27 cellular contexts compared by ENCODE assay signal in genomic region chr4:70225824-70226223, GRCh38. TPM values are rescaled to one million over a fixed set of nuclear protein-coding genes. Genes with fewer than 3 reads are reported as not detected.
"Had no signal": no experiment of that assay in that cellular context is flagged by ENCODE, and none has a peak within 500 bp of the region (broad histone marks: within the 10 kb centered on the region; RNA-seq: fewer than 3 reads in every experiment).

Gene FDCSP (plus strand): TSS chr4:70226124. CDS start chr4:70231195, 5,071 bp downstream.

- H3K27ac ChIP-seq: ascending aorta, SJSA1 had no signal

- DNase-seq: activated B cell treated with CpG ODN at 0.5 μM for 24 hours; activated CD4-positive, alpha-beta memory T cell treated with anti-CD3 and anti-CD28 coated beads, Interleukin-2, amount 10 ng/mL, durations not matched to agents 7 days and 5 days; activated CD4-positive, alpha-beta T cell treated with anti-CD3 and anti-CD28 coated beads for 1 hour; activated CD4-positive, alpha-beta T cell treated with anti-CD3 and anti-CD28 coated beads for 48 hours; activated effector memory CD4-positive, alpha-beta T cell treated with anti-CD3 and anti-CD28 coated beads, Interleukin-2, amount 50 U/mL, for 16 hours; activated naive CD4-positive, alpha-beta T cell; activated naive CD4-positive, alpha-beta T cell treated with anti-CD3 and anti-CD28 coated beads, Interleukin-2, amount 50 U/mL, for 16 hours; activated naive CD8-positive, alpha-beta T cell treated with anti-CD3 and anti-CD28 coated beads for 36 hours; activated T-cell treated with anti-CD3 and anti-CD28 coated beads, Interleukin-2, amount 50 U/mL, for 1 hour; activated T-cell treated with anti-CD3 and anti-CD28 coated beads, Interleukin-2, amount 50 U/mL, for 72 hours; amygdala; Kasumi-1; KG1; MM.1S; MV-4-11; NCI-H1092; NCI-H1417 treated with DMSO at 0.1 percent for 48 hours; NCI-H1694; NCI-H1930; NCI-H2081 treated with DMSO at 0.1 percent for 48 hours; NCI-H345; NCI-H524 treated with DMSO at 0.1 percent for 48 hours; RPMI8226; SHP77 treated with DMSO at 0.1 percent for 48 hours; SK-N-SH had no signal

- H3K9ac ChIP-seq: SK-N-SH had no signal

- H3K4me1 ChIP-seq: ascending aorta, SJSA1 had no signal

- H3K4me3 ChIP-seq: ascending aorta, SJSA1 had no signal

- H3K36me3 ChIP-seq: ascending aorta, SJSA1 had no signal

- H3K4me2 ChIP-seq: SK-N-SH had no signal

- H3K27me3 ChIP-seq: ascending aorta, SJSA1 had no signal

- H3K9me3 ChIP-seq: ascending aorta, SJSA1, SK-N-SH had no signal

RNA-seq across cellular contexts. Expression of gene FDCSP, which starts in this region (rescaled TPM):
- polyA plus RNA-seq: SK-N-SH had no signal
